ENCODE assay signal across 28 cellular contexts in the genomic region with DNA sequence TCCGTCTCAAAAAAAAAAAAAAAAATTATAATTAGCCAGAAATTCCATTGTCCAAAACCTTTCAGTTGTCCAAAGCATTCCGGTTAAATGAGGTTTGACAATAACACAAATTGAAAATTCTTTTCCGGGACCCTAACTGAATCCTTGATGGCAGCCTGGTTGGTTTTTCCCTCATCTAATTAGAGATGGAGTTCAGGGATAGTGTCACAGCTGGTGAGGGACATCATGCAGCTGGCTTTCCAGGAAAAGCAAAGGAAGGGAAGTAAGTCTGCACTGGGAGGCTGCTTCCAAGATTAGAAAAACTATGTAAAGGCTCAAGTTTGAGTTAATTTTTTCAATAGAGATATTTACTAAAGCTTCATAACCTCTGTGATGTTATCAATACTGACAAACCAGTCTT.
"Had no signal": no experiment of that assay in that cellular context is flagged by ENCODE, and none has a peak within 500 bp of the region (broad histone marks: within the 10 kb centered on the region; RNA-seq: fewer than 3 reads in every experiment).

No MANE protein-coding gene starts in this region.

- H3K9me3 Mint-ChIP-seq: T-helper 2 cell treated with Interferon-gamma antibody and Interleukin-4, amounts not matched to agents 5 μg/mL and 100 μg/mL, for 36 hours had no signal

- DNase-seq: activated B cell treated with CpG ODN at 0.5 μM for 24 hours; activated CD4-positive, alpha-beta T cell treated with anti-CD3 and anti-CD28 coated beads for 48 hours; activated CD4-positive, alpha-beta T cell treated with anti-CD3 and anti-CD28 coated beads, Interleukin-2, amount 50 U/mL, for 1 hour; activated CD4-positive, alpha-beta T cell treated with anti-CD3 and anti-CD28 coated beads, Interleukin-2, amount 50 U/mL, for 48 hours; activated CD8-positive, alpha-beta memory T cell treated with anti-CD3 and anti-CD28 coated beads for 24 hours; activated CD8-positive, alpha-beta T cell treated with anti-CD3 and anti-CD28 coated beads for 36 hours; activated effector memory CD4-positive, alpha-beta T cell treated with Interleukin-2 at 50 U/mL for 16 hours; activated gamma-delta T cell treated with Interleukin-2 at 50 U/mL for 16 hours; activated naive CD4-positive, alpha-beta T cell treated with anti-CD3 and anti-CD28 coated beads, Interleukin-2, amount 50 U/mL, for 16 hours; activated naive CD4-positive, alpha-beta T cell treated with Interleukin-2 at 50 U/mL for 16 hours; activated T-cell treated with anti-CD3 and anti-CD28 coated beads, Interleukin-2, amount 50 U/mL, for 4 hours; amniotic stem cell; anterior cingulate cortex; body of pancreas; central memory CD4-positive, alpha-beta T cell; cerebellar nuclear complex; colonic mucosa; effector CD8-positive, alpha-beta T cell; foreskin fibroblast; T-helper 1 cell; T-helper 17 cell; T1000; WERI-Rb-1 had no signal

- H3K4me1 ChIP-seq: body of pancreas, colonic mucosa had no signal

- ATAC-seq: activated CD4-positive, CD25-positive, alpha-beta regulatory T cell treated with anti-CD3 and anti-CD28 coated beads, Interleukin-2, amount 50 U/mL, for 24 hours; activated CD8-positive, alpha-beta T cell treated with anti-CD3 and anti-CD28 coated beads for 36 hours; activated T-cell treated with anti-CD3 and anti-CD28 coated beads, Interleukin-2, amount 50 U/mL, for 4 hours; activated T-helper 17 cell treated with anti-CD3 and anti-CD28 coated beads, Interleukin-2, amount 50 U/mL, for 72 hours; body of pancreas; esophagus mucosa; T-helper 17 cell had no signal

- H3K27ac ChIP-seq: body of pancreas, colonic mucosa, WERI-Rb-1 had no signal

- H3K36me3 Mint-ChIP-seq: activated naive CD8-positive, alpha-beta T cell had no signal

- H3K4me1 Mint-ChIP-seq: activated B cell treated with CpG ODN at 0.5 μM for 24 hours; activated T-helper 17 cell treated with anti-CD3 and anti-CD28 coated beads, Interleukin-2, amount 50 U/mL, for 72 hours; T-helper 17 cell had no signal

- H3K9me3 ChIP-seq: colonic mucosa had no signal

- H3K27me3 ChIP-seq: body of pancreas, colonic mucosa had no signal

- H3K4me3 ChIP-seq: body of pancreas, colonic mucosa had no signal

- H3K27ac Mint-ChIP-seq: activated B cell treated with CpG ODN at 0.5 μM for 24 hours; activated CD8-positive, alpha-beta T cell treated with anti-CD3 and anti-CD28 coated beads for 36 hours; activated naive CD8-positive, alpha-beta T cell; activated T-helper 17 cell treated with anti-CD3 and anti-CD28 coated beads, Interleukin-2, amount 50 U/mL, for 72 hours; T-helper 17 cell; T-helper 2 cell treated with Interferon-gamma antibody and Interleukin-4, amounts not matched to agents 5 μg/mL and 100 μg/mL, for 36 hours had no signal

- H3K27me3 Mint-ChIP-seq: activated T-helper 17 cell treated with anti-CD3 and anti-CD28 coated beads, Interleukin-2, amount 50 U/mL, for 72 hours; T-helper 17 cell had no signal

- H3K4me3 Mint-ChIP-seq: activated B cell treated with CpG ODN at 0.5 μM for 24 hours; activated CD8-positive, alpha-beta T cell treated with anti-CD3 and anti-CD28 coated beads for 36 hours; activated naive CD8-positive, alpha-beta T cell; activated T-cell treated with anti-CD3 and anti-CD28 coated beads, Interleukin-2, amount 50 U/mL, for 4 hours; activated T-helper 17 cell treated with anti-CD3 and anti-CD28 coated beads, Interleukin-2, amount 50 U/mL, for 72 hours; T-helper 17 cell; T-helper 2 cell treated with Interferon-gamma antibody and Interleukin-4, amounts not matched to agents 5 μg/mL and 100 μg/mL, for 36 hours had no signal

- H3K36me3 ChIP-seq: colonic mucosa, WERI-Rb-1 had no signal
